Comparison of ENCODE assay signal across 1 cellular context in the genomic region with DNA sequence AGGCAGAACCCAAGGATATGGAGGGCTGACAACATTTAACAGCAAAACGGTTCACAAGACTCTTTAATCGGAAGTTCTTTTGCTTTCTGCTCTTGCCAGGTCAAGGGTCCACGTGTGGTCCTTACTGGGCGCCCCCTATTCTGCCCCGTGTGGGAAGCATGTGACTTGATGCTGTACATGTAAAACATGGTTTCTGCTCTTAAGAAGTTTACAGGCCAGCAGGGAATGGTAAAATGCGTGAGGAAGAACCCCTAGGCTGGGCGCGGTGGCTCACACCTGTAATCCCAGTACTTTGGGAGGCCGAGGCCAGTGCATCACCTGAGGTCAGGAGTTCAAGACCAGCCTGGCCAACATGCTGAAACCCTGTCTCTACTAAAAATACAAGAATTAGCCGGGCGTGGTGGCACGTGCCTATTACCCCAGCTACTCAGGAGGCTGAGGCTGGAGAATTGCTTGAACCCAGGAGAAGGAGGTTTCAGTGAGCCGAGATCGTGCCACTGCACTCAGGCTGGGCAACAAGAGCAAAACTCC.
A peak's percentile ranks its signal among the peaks of the same experiment; 100 is the strongest.
TF ChIP-seq lines count a peak whose summit lies in the region.

No MANE protein-coding gene starts in this region.

TF ChIP-seq in GM12878, 131 proteins besides CTCF, POLR2A, EP300 and RAD21:
- TF ChIP-seq NFXL1 (IDR thresholded peaks at IDR 0.05; ENCODE audit: borderline replicate concordance) (peak; percentile 63; the same call in 1 of the 2 replicates), USF2 (IDR thresholded peaks at IDR 0.05; ENCODE audit: borderline replicate concordance, low read depth, low read length) (no peak), POLR2AphosphoS5 (IDR thresholded peaks at IDR 0.05; ENCODE audit: low read length) (peak; percentile 31; the same call in 1 of the 2 replicates), NFYA (IDR thresholded peaks at IDR 0.05; ENCODE audit: borderline replicate concordance, low read depth, low read length) (no peak), SRF (IDR thresholded peaks at IDR 0.05; ENCODE audit: low read depth in 2 of 2, low read length in 2 of 2) (no peak), STAT3 (IDR thresholded peaks at IDR 0.05; ENCODE audit: low read depth, low read length) (no peak), CHD2 (IDR thresholded peaks at IDR 0.05; ENCODE audit: borderline replicate concordance, low read depth, low read length) (no peak)
TF ChIP-seq in GM12878: peak in this region for 2.
